13 cellular contexts compared by ENCODE assay signal in genomic region chr19:13120817-13121216, GRCh38. TPM values are rescaled to one million over a fixed set of nuclear protein-coding genes. Genes with fewer than 3 reads are reported as not detected.
DNase-seq lines count a peak whose midpoint lies in the region; ATAC-seq and TF ChIP-seq lines count a peak whose summit lies in the region.
"Had no signal": no experiment of that assay in that cellular context is flagged by ENCODE, and none has a peak within 500 bp of the region (broad histone marks: within the 10 kb centered on the region; RNA-seq: fewer than 3 reads in every experiment).

No MANE protein-coding gene starts in this region.

- no peak for TF ChIP-seq CTCF in fibroblast of villous mesenchyme (IDR thresholded peaks at IDR 0.05; ENCODE audit: insufficient read depth, low read depth, low read length)

- H3K4me1 Mint-ChIP-seq in stimulated activated naive CD8-positive, alpha-beta T cell treated with anti-CD3 and anti-CD28 coated beads, Interleukin-15, Interleukin-2, amounts not matched to agents 100 ng/mL and 50 ng/mL, for 24 hours (ENCODE audit: low read depth), result peaks cover 61% of the 10 kb centered on the region
- H3K4me1 Mint-ChIP-seq in stimulated activated naive CD8-positive, alpha-beta T cell treated with anti-CD3 and anti-CD28 coated beads, Interleukin-15, amount 100 ng/mL, for 72 hours, result peaks cover 52% of the 10 kb centered on the region
- peaks cover 54% of the 10 kb centered on the region for H3K4me1 Mint-ChIP-seq in activated CD8-positive, alpha-beta T cell treated with anti-CD3 and anti-CD28 coated beads, Interleukin-2, amount 10 ng/mL, durations not matched to agents 7 days and 5 days (ENCODE audit: low read depth)

- peak overlapping the region; percentile 91 for H3K27ac Mint-ChIP-seq in stimulated activated naive CD8-positive, alpha-beta T cell treated with anti-CD3 and anti-CD28 coated beads, Interleukin-15, Interleukin-2, amounts not matched to agents 100 ng/mL and 50 ng/mL, for 24 hours
- no peak overlapping the region for H3K27ac Mint-ChIP-seq in stimulated activated naive CD8-positive, alpha-beta T cell treated with anti-CD3 and anti-CD28 coated beads, Interleukin-15, amount 100 ng/mL, for 72 hours
- H3K27ac Mint-ChIP-seq in activated CD8-positive, alpha-beta T cell treated with anti-CD3 and anti-CD28 coated beads, Interleukin-2, amount 10 ng/mL, durations not matched to agents 7 days and 5 days, result no peak overlapping the region

- no peaks in the 10 kb centered on the region for H3K27me3 Mint-ChIP-seq in stimulated activated naive CD8-positive, alpha-beta T cell treated with anti-CD3 and anti-CD28 coated beads, Interleukin-15, Interleukin-2, amounts not matched to agents 100 ng/mL and 50 ng/mL, for 24 hours
- H3K27me3 Mint-ChIP-seq in stimulated activated naive CD8-positive, alpha-beta T cell treated with anti-CD3 and anti-CD28 coated beads, Interleukin-15, amount 100 ng/mL, for 72 hours, result no peaks in the 10 kb centered on the region
- H3K27me3 Mint-ChIP-seq in activated CD8-positive, alpha-beta T cell treated with anti-CD3 and anti-CD28 coated beads, Interleukin-2, amount 10 ng/mL, durations not matched to agents 7 days and 5 days (ENCODE audit: low read depth), result no peaks in the 10 kb centered on the region

- H3K9me3 Mint-ChIP-seq in stimulated activated naive CD8-positive, alpha-beta T cell treated with anti-CD3 and anti-CD28 coated beads, Interleukin-15, Interleukin-2, amounts not matched to agents 100 ng/mL and 50 ng/mL, for 24 hours, result no peaks in the 10 kb centered on the region
- H3K9me3 Mint-ChIP-seq in stimulated activated naive CD8-positive, alpha-beta T cell treated with anti-CD3 and anti-CD28 coated beads, Interleukin-15, amount 100 ng/mL, for 72 hours, result no peaks in the 10 kb centered on the region
- no peaks in the 10 kb centered on the region for H3K9me3 Mint-ChIP-seq in activated CD8-positive, alpha-beta T cell treated with anti-CD3 and anti-CD28 coated beads, Interleukin-2, amount 10 ng/mL, durations not matched to agents 7 days and 5 days (ENCODE audit: insufficient read depth)

- peak overlapping the region; percentile 70 for H3K4me3 Mint-ChIP-seq in stimulated activated naive CD8-positive, alpha-beta T cell treated with anti-CD3 and anti-CD28 coated beads, Interleukin-15, Interleukin-2, amounts not matched to agents 100 ng/mL and 50 ng/mL, for 24 hours
- H3K4me3 Mint-ChIP-seq in stimulated activated naive CD8-positive, alpha-beta T cell treated with anti-CD3 and anti-CD28 coated beads, Interleukin-15, amount 100 ng/mL, for 72 hours, result peak overlapping the region in 1 of 2 donors; percentile 6
- H3K4me3 Mint-ChIP-seq in activated CD8-positive, alpha-beta T cell treated with anti-CD3 and anti-CD28 coated beads, Interleukin-2, amount 10 ng/mL, durations not matched to agents 7 days and 5 days, result peak overlapping the region; percentile 22

- POLR2A ChIA-PET in activated CD8-positive, alpha-beta T cell treated with anti-CD3 and anti-CD28 coated beads, Interleukin-2, amount 10 ng/mL, durations not matched to agents 7 days and 5 days (lab: Charles Lee), result interaction anchor here (0.9 to 1.8 kb wide), 4 partner anchors 10 to 31 kb away, joined by 3 to 5 read pairs (median 4); partner anchors contain the start of genes IER2 and STX10

- H3K36me3 Mint-ChIP-seq in stimulated activated naive CD8-positive, alpha-beta T cell treated with anti-CD3 and anti-CD28 coated beads, Interleukin-15, Interleukin-2, amounts not matched to agents 100 ng/mL and 50 ng/mL, for 24 hours (ENCODE audit: low read depth), result peaks cover 21% of the 10 kb centered on the region
- H3K36me3 Mint-ChIP-seq in activated CD8-positive, alpha-beta T cell treated with anti-CD3 and anti-CD28 coated beads, Interleukin-2, amount 10 ng/mL, durations not matched to agents 7 days and 5 days (ENCODE audit: low read depth), result peaks cover 12% of the 10 kb centered on the region

- CTCF ChIA-PET in activated CD8-positive, alpha-beta T cell treated with anti-CD3 and anti-CD28 coated beads, Interleukin-2, amount 10 ng/mL, durations not matched to agents 7 days and 5 days (lab: Charles Lee), result interaction anchor here (2.2 kb wide), 1 partner anchor 16 kb away, joined by 8 read pairs; no protein-coding TSS in a partner anchor

- peak overlapping the region; percentile 13 for H3K4me3 ChIP-seq in fibroblast of villous mesenchyme (ENCODE audit: low read depth, low read length)
- H3K4me3 ChIP-seq: MG63, psoas muscle had no signal

- ATAC-seq in stimulated activated naive CD8-positive, alpha-beta T cell treated with anti-CD3 and anti-CD28 coated beads, Interleukin-15, amount 100 ng/mL, for 72 hours, result no peak
- no peak for ATAC-seq in activated CD8-positive, alpha-beta T cell treated with anti-CD3 and anti-CD28 coated beads, Interleukin-2, amount 10 ng/mL, durations not matched to agents 7 days and 5 days
- ATAC-seq in GM21515 (IDR thresholded peaks at IDR 0.05; ENCODE audit: unreplicated experiment), result no peak
- ATAC-seq: psoas muscle had no signal

- no peak for DNase-seq in stimulated activated naive CD8-positive, alpha-beta T cell treated with anti-CD3 and anti-CD28 coated beads, Interleukin-15, amount 100 ng/mL, for 72 hours
- no peak for DNase-seq in activated CD8-positive, alpha-beta T cell treated with anti-CD3 and anti-CD28 coated beads, Interleukin-2, amount 10 ng/mL, durations not matched to agents 7 days and 5 days
- DNase-seq in fibroblast of villous mesenchyme (ENCODE audit: low read depth), result peak; percentile 84
- DNase-seq in NCI-H1417 (lab: John Stamatoyannopoulos, UW), result no peak
- no peak for DNase-seq in NCI-H1105 treated with DMSO at 0.1 percent for 48 hours (lab: John Stamatoyannopoulos, UW)
- no peak for DNase-seq in activated CD4-positive, CD25-positive, alpha-beta regulatory T cell (lab: John Stamatoyannopoulos, UW)
- DNase-seq: Caco-2; effector memory CD4-positive, alpha-beta T cell; MG63; NCI-H748 treated with DMSO at 0.1 percent for 48 hours; psoas muscle had no signal

RNA-seq across cellular contexts. Expression of gene NACC1, which starts 2.8 kb away (rescaled TPM):
- total RNA-seq in activated CD8-positive, alpha-beta T cell treated with anti-CD3 and anti-CD28 coated beads, Interleukin-2, amount 10 ng/mL, durations not matched to agents 7 days and 5 days, result 10 to 100 TPM; 74.6 to 84.8 TPM
- 95.0 and 104 TPM in 2 replicates for total RNA-seq in fibroblast of villous mesenchyme

RNA-seq across cellular contexts. Expression of gene TRMT1, which starts 4.3 kb away (rescaled TPM):
- total RNA-seq in activated CD8-positive, alpha-beta T cell treated with anti-CD3 and anti-CD28 coated beads, Interleukin-2, amount 10 ng/mL, durations not matched to agents 7 days and 5 days, result 10 to 100 TPM; 59.8 to 60.3 TPM
- 25.4 and 25.9 TPM in 2 replicates for total RNA-seq in fibroblast of villous mesenchyme

RNA-seq across cellular contexts. Expression of gene LYL1, which starts 18.2 kb away (rescaled TPM):
- 1 to 10 TPM; 3.3 to 3.8 TPM for total RNA-seq in activated CD8-positive, alpha-beta T cell treated with anti-CD3 and anti-CD28 coated beads, Interleukin-2, amount 10 ng/mL, durations not matched to agents 7 days and 5 days
- 2.6 and 3.9 TPM in 2 replicates for total RNA-seq in fibroblast of villous mesenchyme

RNA-seq across cellular contexts. Expression of gene STX10, which starts 29.4 kb away (rescaled TPM):
- 10 to 100 TPM; 68.4 to 69.2 TPM for total RNA-seq in activated CD8-positive, alpha-beta T cell treated with anti-CD3 and anti-CD28 coated beads, Interleukin-2, amount 10 ng/mL, durations not matched to agents 7 days and 5 days
- 58.3 and 69.9 TPM in 2 replicates for total RNA-seq in fibroblast of villous mesenchyme

RNA-seq across cellular contexts. Expression of gene IER2, which starts 29.4 kb away (rescaled TPM):
- 100 to 1,000 TPM; 203 to 210 TPM for total RNA-seq in activated CD8-positive, alpha-beta T cell treated with anti-CD3 and anti-CD28 coated beads, Interleukin-2, amount 10 ng/mL, durations not matched to agents 7 days and 5 days
- 22.0 and 28.7 TPM in 2 replicates for total RNA-seq in fibroblast of villous mesenchyme
